ENCODE assay signal across 1 cellular context in the genomic region with DNA sequence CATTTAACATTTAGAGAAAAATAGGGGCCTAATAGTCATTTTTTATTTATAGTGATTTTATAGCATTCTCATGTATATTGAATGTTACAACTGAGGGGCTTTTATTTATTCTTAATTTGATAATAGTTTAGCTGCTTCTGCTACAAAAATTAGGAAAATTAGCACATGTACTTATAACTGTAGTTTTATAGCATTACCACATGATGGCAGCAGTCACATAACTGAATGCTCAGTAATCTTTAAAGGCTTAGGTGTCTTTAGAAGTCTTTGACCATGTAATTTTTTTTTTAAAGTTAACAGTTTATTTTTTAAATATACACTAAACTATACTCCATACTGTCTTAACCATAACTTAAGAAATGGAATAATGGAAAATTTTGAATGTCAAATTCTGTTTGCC.
TF ChIP-seq lines count a peak whose summit lies in the region.

No MANE protein-coding gene starts in this region.

TF ChIP-seq in GM23338, 12 proteins besides CTCF, POLR2A, EP300 and RAD21 (continued from another document):
- TF ChIP-seq ZNF462 (CRISPR knock-in tag; IDR thresholded peaks at IDR 0.05) (no peak), POLR2AphosphoS5 (IDR thresholded peaks at IDR 0.05; ENCODE audit: low read depth) (no peak), JUNB (IDR thresholded peaks at IDR 0.05; ENCODE audit: unreplicated experiment) (no peak), ZNF331 (CRISPR knock-in tag; IDR thresholded peaks at IDR 0.05; ENCODE audit: low read depth) (no peak), ZNF114 (CRISPR knock-in tag; IDR thresholded peaks at IDR 0.05) (no peak), ETS1 (IDR thresholded peaks at IDR 0.05) (no peak), NANOG (IDR thresholded peaks at IDR 0.05; ENCODE audit: borderline replicate concordance) (no peak), EZH2phosphoT487 (IDR thresholded peaks at IDR 0.05; ENCODE audit: unreplicated experiment) (no peak)
- TF ChIP-seq, protein P1, sequence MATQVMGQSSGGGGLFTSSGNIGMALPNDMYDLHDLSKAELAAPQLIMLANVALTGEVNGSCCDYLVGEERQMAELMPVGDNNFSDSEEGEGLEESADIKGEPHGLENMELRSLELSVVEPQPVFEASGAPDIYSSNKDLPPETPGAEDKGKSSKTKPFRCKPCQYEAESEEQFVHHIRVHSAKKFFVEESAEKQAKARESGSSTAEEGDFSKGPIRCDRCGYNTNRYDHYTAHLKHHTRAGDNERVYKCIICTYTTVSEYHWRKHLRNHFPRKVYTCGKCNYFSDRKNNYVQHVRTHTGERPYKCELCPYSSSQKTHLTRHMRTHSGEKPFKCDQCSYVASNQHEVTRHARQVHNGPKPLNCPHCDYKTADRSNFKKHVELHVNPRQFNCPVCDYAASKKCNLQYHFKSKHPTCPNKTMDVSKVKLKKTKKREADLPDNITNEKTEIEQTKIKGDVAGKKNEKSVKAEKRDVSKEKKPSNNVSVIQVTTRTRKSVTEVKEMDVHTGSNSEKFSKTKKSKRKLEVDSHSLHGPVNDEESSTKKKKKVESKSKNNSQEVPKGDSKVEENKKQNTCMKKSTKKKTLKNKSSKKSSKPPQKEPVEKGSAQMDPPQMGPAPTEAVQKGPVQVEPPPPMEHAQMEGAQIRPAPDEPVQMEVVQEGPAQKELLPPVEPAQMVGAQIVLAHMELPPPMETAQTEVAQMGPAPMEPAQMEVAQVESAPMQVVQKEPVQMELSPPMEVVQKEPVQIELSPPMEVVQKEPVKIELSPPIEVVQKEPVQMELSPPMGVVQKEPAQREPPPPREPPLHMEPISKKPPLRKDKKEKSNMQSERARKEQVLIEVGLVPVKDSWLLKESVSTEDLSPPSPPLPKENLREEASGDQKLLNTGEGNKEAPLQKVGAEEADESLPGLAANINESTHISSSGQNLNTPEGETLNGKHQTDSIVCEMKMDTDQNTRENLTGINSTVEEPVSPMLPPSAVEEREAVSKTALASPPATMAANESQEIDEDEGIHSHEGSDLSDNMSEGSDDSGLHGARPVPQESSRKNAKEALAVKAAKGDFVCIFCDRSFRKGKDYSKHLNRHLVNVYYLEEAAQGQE (IDR thresholded peaks at IDR 0.05; ENCODE audit: unreplicated experiment), result no peak
